11 cellular contexts compared by ENCODE assay signal in the genomic region with DNA sequence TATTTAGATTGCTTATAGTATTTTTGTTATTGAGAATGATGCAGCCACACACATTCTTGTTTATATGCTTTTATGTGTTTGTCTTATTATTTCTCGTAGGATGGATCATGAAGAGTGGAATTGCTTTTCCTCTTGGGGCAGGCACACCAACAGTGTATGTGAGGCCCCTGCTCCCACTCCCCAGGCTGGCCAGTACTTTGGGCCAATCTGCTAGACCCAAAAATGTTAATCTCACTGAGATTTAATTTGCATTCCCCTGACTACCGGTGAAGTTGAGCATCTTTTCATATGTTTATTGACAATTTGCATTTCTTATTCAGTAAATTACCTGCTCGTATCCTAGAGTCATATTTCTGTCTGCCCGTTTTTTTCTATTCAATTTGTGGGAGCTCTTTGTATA. TPM values are rescaled to one million over a fixed set of nuclear protein-coding genes. Genes with fewer than 3 reads are reported as not detected.
"Had no signal": no experiment of that assay in that cellular context is flagged by ENCODE, and none has a peak within 500 bp of the region (broad histone marks: within the 10 kb centered on the region; RNA-seq: fewer than 3 reads in every experiment).

No MANE protein-coding gene starts in this region.

- H2AFZ ChIP-seq: GM23248 had no signal

- DNase-seq: GM23248, H7, HFFc6, IMR-90, KG1 had no signal

- H3K36me3 ChIP-seq: HAP-1 had no signal

- H3K27ac ChIP-seq: GM23248 had no signal

- FAIRE-seq: HTR-8/SVneo, K562 had no signal

- H3K9ac ChIP-seq: GM23248 had no signal

- H3K9me3 ChIP-seq: HAP-1 had no signal

- H3K4me3 Mint-ChIP-seq: HFFc6 had no signal

- H3K9me3 Mint-ChIP-seq: HFFc6 had no signal

- H3K4me3 ChIP-seq: GM23248, HAP-1, K562 had no signal

- H3K27ac Mint-ChIP-seq: HFFc6 had no signal

- ATAC-seq: HCT116, K562 had no signal

RNA-seq across cellular contexts. Expression of a gene that starts 4.7 kb away (rescaled TPM):
- total RNA-seq: GM23248, H4, HFFc6, HT-29, IMR-90, K562 had no signal
- polyA plus RNA-seq: GM23248, IMR-90, K562 had no signal
